Comparison of ENCODE assay signal across 26 cellular contexts in genomic region chr1:177306981-177307380, GRCh38.
DNase-seq lines count a peak whose midpoint lies in the region; TF ChIP-seq lines count a peak whose summit lies in the region.
"Had no signal": no experiment of that assay in that cellular context is flagged by ENCODE, and none has a peak within 500 bp of the region (broad histone marks: within the 10 kb centered on the region; RNA-seq: fewer than 3 reads in every experiment).

No MANE protein-coding gene starts in this region.

- no TSS peak for BruUV-seq in mammary epithelial cell (replicated peaks; lab: Mats Ljungman, UMichigan)

- H3K4me2 ChIP-seq in mammary epithelial cell (ENCODE audit: insufficient read depth, low read depth, low read length), result peak overlapping the region; percentile 12
- H3K4me2 ChIP-seq in SK-N-SH, result no peak overlapping the region
- H3K4me2 ChIP-seq: smooth muscle cell had no signal

- POLR2A ChIA-PET in HEK293 (lab: Yijun Ruan, JAX) (no interaction called here), SK-N-SH (lab: Yijun Ruan, JAX) (no interaction called here)

- WGBS in mammary epithelial cell (ENCODE audit: low coverage, missing lambda C conversion rate), result 100% methylated on average over 1 of the region's 1 CpG
- WGBS in SK-N-SH (ENCODE audit: low lambda C conversion rate), result 50% methylated on average over 1 of the region's 1 CpG

- TF ChIP-seq CTCF in HEK293 (tag by site-specific recombination; IDR thresholded peaks at IDR 0.05), result 0 out of 2 replicates have a peak, but pooled peaks have one; percentile 13
- no peak for TF ChIP-seq CTCF in mammary epithelial cell (conservative IDR thresholded peaks at IDR 0.05 in 1 of 2, IDR thresholded peaks at IDR 0.05 in 1 of 2; ENCODE audit: extremely low read depth in 1 of 2, insufficient read depth in 1 of 2, low read depth in 1 of 2, low read length in 2 of 2)
- no peak for TF ChIP-seq CTCF in SK-N-SH (IDR thresholded peaks at IDR 0.05)

- H3K36me3 ChIP-seq in HEK293 (ENCODE audit: control insufficient read depth in 2 of 2, insufficient read depth in 1 of 2, low read length in 2 of 2) (no peaks in the 10 kb centered on the region), mammary epithelial cell (ENCODE audit: insufficient read depth, low read length) (no peaks in the 10 kb centered on the region), SK-N-SH (replicated peaks in 1 of 2; ENCODE audit: control insufficient read depth in 1 of 2, insufficient read depth in 2 of 2, low read length in 1 of 2) (no peaks in the 10 kb centered on the region)
- H3K36me3 ChIP-seq: gastrocnemius medialis had no signal

- no peaks in the 10 kb centered on the region for H3K79me2 ChIP-seq in mammary epithelial cell (ENCODE audit: insufficient read depth, low read length)
- H3K79me2 ChIP-seq in SK-N-SH (ENCODE audit: insufficient read depth), result no peaks in the 10 kb centered on the region

- CTCF ChIA-PET in HEK293 (lab: Yijun Ruan, JAX) (no interaction called here), mammary epithelial cell (lab: Charles Lee; ENCODE audit: low non-redundant PET) (no interaction called here), SK-N-SH (lab: Yijun Ruan, JAX) (interaction anchor here (0.9 kb wide), 1 partner anchor 67 kb away, joined by 3 read pairs; no protein-coding TSS in a partner anchor)

- no peak for TF ChIP-seq EP300 in SK-N-SH (IDR thresholded peaks at IDR 0.05; ENCODE audit: borderline replicate concordance in 1 of 2, low read depth in 1 of 2, low read length in 1 of 2)

- H3K27me3 ChIP-seq in mammary epithelial cell (ENCODE audit: insufficient read depth, low read length) (no peaks in the 10 kb centered on the region), SK-N-SH (ENCODE audit: insufficient read depth) (no peaks in the 10 kb centered on the region)
- H3K27me3 ChIP-seq: body of pancreas, gastrocnemius medialis had no signal

- no peaks in the 10 kb centered on the region for H3K4me1 ChIP-seq in HEK293 (ENCODE audit: control insufficient read depth, insufficient read depth, low read length)
- H3K4me1 ChIP-seq in mammary epithelial cell (ENCODE audit: insufficient read depth, low read length), result peaks cover 52% of the 10 kb centered on the region
- H3K4me1 ChIP-seq in SK-N-SH (ENCODE audit: control insufficient read depth in 1 of 2, insufficient read depth in 2 of 2, low read depth in 1 of 2, low read length in 1 of 2), result peaks cover 0 to 22% of the 10 kb centered on the region in 2 experiments; a peak in 2 of 4 replicates

- in situ Hi-C loops in mammary epithelial cell (cut with MboI; ENCODE audit: low sequenced_read_pairs in 2 of 2), result no loop called here

- H3K9ac ChIP-seq in mammary epithelial cell (ENCODE audit: insufficient read depth, low read length) (no peak overlapping the region), SK-N-SH (no peak overlapping the region)

- intact Hi-C loops in mammary epithelial cell (cut with micrococcal nuclease), result no loop called here
- intact Hi-C loops in head of caudate nucleus (cut with DNase I), result no loop called here

- dilution Hi-C loops in mammary epithelial cell (cut with HindIII; ENCODE audit: low sequenced_read_pairs), result no loop called here

- peak; percentile 40 for DNase-seq in mammary epithelial cell
- peak in 25 of 42 donors; percentile 22 to 76 (median 36) for DNase-seq in head of caudate nucleus
- peak in 15 of 49 donors; percentile 12 to 54 (median 17) for DNase-seq in substantia nigra (lab: John Stamatoyannopoulos, UW)
- no peak for DNase-seq in AG08396 (ENCODE audit: low spot score)
- DNase-seq in NCI-H1417 treated with DMSO at 0.1 percent for 48 hours (lab: John Stamatoyannopoulos, UW), result no peak
- no peak for DNase-seq in SK-N-SH
- DNase-seq: activated CD4-positive, alpha-beta T cell treated with anti-CD3 and anti-CD28 coated beads for 48 hours; activated gamma-delta T cell; activated T-cell treated with anti-CD3 and anti-CD28 coated beads, Interleukin-2, amount 50 U/mL, for 24 hours; body of pancreas; DND-41; effector memory CD4-positive, alpha-beta T cell; gastrocnemius medialis; HFFc6; KBM-7; natural killer cell; NCI-H1436 treated with DMSO at 0.1 percent for 48 hours; NCI-H2107; occipital lobe; retina; SHP77; stimulated activated CD4-positive, alpha-beta T cell treated with anti-CD3 and anti-CD28 coated beads, Interleukin-2, amount 100 ng/mL, for 24 hours had no signal

- no peak for TF ChIP-seq RAD21 in SK-N-SH (IDR thresholded peaks at IDR 0.05; ENCODE audit: low read length)

- no peaks in the 10 kb centered on the region for H3F3A ChIP-seq in SK-N-SH (replicated peaks; ENCODE audit: insufficient read depth)

- H3K27ac ChIP-seq in HEK293 (ENCODE audit: extremely low read depth, low read depth, low read length), result no peak overlapping the region
- H3K27ac ChIP-seq in mammary epithelial cell (ENCODE audit: insufficient read depth, low read depth, low read length), result peak overlapping the region; percentile 50
- peak overlapping the region; percentile 96 for H3K27ac ChIP-seq in substantia nigra (ENCODE audit: low read depth, low read length, poor library complexity, severe bottlenecking)
- H3K27ac ChIP-seq in SK-N-SH (ENCODE audit: low read depth in 2 of 2, low read length in 1 of 2), result no peak overlapping the region
- H3K27ac ChIP-seq: body of pancreas, C4-2B, gastrocnemius medialis had no signal

- H3K9me3 ChIP-seq in HEK293 (ENCODE audit: control insufficient read depth, insufficient read depth, low read depth, low read length) (no peaks in the 10 kb centered on the region), mammary epithelial cell (replicated peaks; ENCODE audit: insufficient read depth, low read length) (no peaks in the 10 kb centered on the region), SK-N-SH (no peaks in the 10 kb centered on the region)
- H3K9me3 ChIP-seq: body of pancreas, gastrocnemius medialis had no signal

- no peaks in the 10 kb centered on the region for H3K9me2 ChIP-seq in SK-N-SH

- H2AFZ ChIP-seq in mammary epithelial cell (ENCODE audit: low read depth, low read length), result peak overlapping the region; percentile 10
- no peak overlapping the region for H2AFZ ChIP-seq in SK-N-SH (ENCODE audit: low read depth)

- H4K20me1 ChIP-seq in mammary epithelial cell (ENCODE audit: insufficient read depth, low read length) (no peaks in the 10 kb centered on the region), SK-N-SH (ENCODE audit: insufficient read depth) (no peaks in the 10 kb centered on the region)

- no peak overlapping the region for H3K4me3 ChIP-seq in HEK293 (ENCODE audit: low read depth, low read length)
- H3K4me3 ChIP-seq in mammary epithelial cell (replicated peaks in 1 of 3; ENCODE audit: insufficient read depth in 1 of 3, low read depth in 2 of 3, low read length in 3 of 3), result no peak overlapping the region
- no peak overlapping the region for H3K4me3 ChIP-seq in SK-N-SH (ENCODE audit: low read depth in 2 of 2, low read length in 1 of 2)
- H3K4me3 ChIP-seq: body of pancreas, gastrocnemius medialis, GM12878, smooth muscle cell had no signal

TF ChIP-seq in HEK293, 187 proteins besides CTCF, POLR2A, EP300 and RAD21:
- TF ChIP-seq TRIM28 (IDR thresholded peaks at IDR 0.05; ENCODE audit: borderline replicate concordance, low read length), result no peak
- no peak for TF ChIP-seq ZNF624 (tag by site-specific recombination; IDR thresholded peaks at IDR 0.05)
- TF ChIP-seq YY1 (tag by site-specific recombination; IDR thresholded peaks at IDR 0.05), result no peak

TF ChIP-seq in SK-N-SH, 30 proteins besides CTCF, POLR2A, EP300 and RAD21:
- no peak for TF ChIP-seq ELF1 (IDR thresholded peaks at IDR 0.05)
- TF ChIP-seq MXI1 (IDR thresholded peaks at IDR 0.05; ENCODE audit: low read depth, low read length), result no peak
- no peak for TF ChIP-seq NFIC (IDR thresholded peaks at IDR 0.05; ENCODE audit: borderline replicate concordance)
- TF ChIP-seq USF2 (IDR thresholded peaks at IDR 0.05; ENCODE audit: borderline replicate concordance, low read depth, low read length), result no peak

Comparison
In these comparisons a context has a peak if more than half of its experiments do, and no peak if none do; other contexts are left out.
1. H3K27ac ChIP-seq: peak in mammary epithelial cell (single experiment) and substantia nigra (single experiment); none in HEK293 (single experiment) and SK-N-SH (0 of 2).
2. DNase-seq: peak in mammary epithelial cell (single experiment) and head of caudate nucleus (25 of 42); none in AG08396 (single experiment), NCI-H1417 treated with DMSO at 0.1 percent for 48 hours (single experiment) and SK-N-SH (single experiment).
3. Of the 4 proteins assayed by ChIP-seq in both HEK293 and SK-N-SH: peak only in HEK293: CTCF; only in SK-N-SH: none; in both: none; in neither: 3.